ENCODE assay signal across 16 cellular contexts in the genomic region with DNA sequence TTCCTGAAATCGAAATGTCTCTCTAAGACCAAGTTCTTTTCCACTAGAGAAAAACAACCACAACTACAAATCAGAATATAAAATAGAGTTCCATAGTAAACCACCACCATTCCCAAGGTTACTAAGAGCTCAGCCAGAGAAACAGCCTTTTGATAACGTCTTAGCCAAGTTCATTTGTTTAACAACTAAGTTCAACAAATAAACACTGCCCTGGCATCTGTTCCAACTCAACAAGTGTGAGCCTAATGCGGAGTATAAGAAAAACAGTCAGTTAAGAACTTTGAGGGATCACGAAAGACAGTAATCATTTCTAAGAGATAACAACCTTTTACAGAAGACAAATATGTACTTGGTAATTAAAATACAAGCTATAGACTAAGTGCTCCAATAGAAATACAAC.
DNase-seq lines count a peak whose midpoint lies in the region; ATAC-seq, FAIRE-seq and TF ChIP-seq lines count a peak whose summit lies in the region.
"Had no signal": no experiment of that assay in that cellular context is flagged by ENCODE, and none has a peak within 500 bp of the region (broad histone marks: within the 10 kb centered on the region; RNA-seq: fewer than 3 reads in every experiment).

No MANE protein-coding gene starts in this region.

- H3K36me3 ChIP-seq in SJSA1 (peaks cover 36% of the 10 kb centered on the region), pancreas (no peaks in the 10 kb centered on the region)

- ATAC-seq in pancreas (peak; percentile 76 to 92 (median 86)), T-helper 17 cell (no peak), HG03432 (IDR thresholded peaks at IDR 0.05; ENCODE audit: unreplicated experiment) (no peak)
- ATAC-seq: stimulated activated effector memory CD8-positive, alpha-beta T cell treated with anti-CD3 and anti-CD28 coated beads, Interleukin-12 subunit alpha, Interleukin-12 subunit beta, amount 100 ng/mL, for 72 hours had no signal

- 21 to 22% methylated on average over 4 of the region's 4 CpGs for WGBS in pancreas, 2 donors

- H3K4me3 Mint-ChIP-seq in T-helper 17 cell, result no peak overlapping the region
- H3K4me3 Mint-ChIP-seq: stimulated activated effector memory CD8-positive, alpha-beta T cell treated with anti-CD3 and anti-CD28 coated beads, Interleukin-12 subunit alpha, Interleukin-12 subunit beta, amount 100 ng/mL, for 72 hours had no signal

- H3K4me1 ChIP-seq in SJSA1 (replicated peaks) (peaks cover 28% of the 10 kb centered on the region), pancreas (peaks cover 0 to 15% (median 0%) of the 10 kb centered on the region in 3 donors)

- H3K27ac ChIP-seq in SJSA1 (peak overlapping the region; percentile 46), pancreas (peak overlapping the region in 1 of 4 donors; percentile 22)

- H3K27me3 ChIP-seq in SJSA1 (replicated peaks) (no peaks in the 10 kb centered on the region), pancreas (no peaks in the 10 kb centered on the region)

- H3K4me1 Mint-ChIP-seq in T-helper 17 cell, result peaks cover 5% of the 10 kb centered on the region
- H3K4me1 Mint-ChIP-seq: stimulated activated effector memory CD8-positive, alpha-beta T cell treated with anti-CD3 and anti-CD28 coated beads, Interleukin-12 subunit alpha, Interleukin-12 subunit beta, amount 100 ng/mL, for 72 hours had no signal

- TF ChIP-seq CTCF in AG10803 (conservative IDR thresholded peaks at IDR 0.05; ENCODE audit: low read length) (no peak), fibroblast of villous mesenchyme (IDR thresholded peaks at IDR 0.05; ENCODE audit: insufficient read depth, low read depth, low read length) (no peak), pancreas (IDR thresholded peaks at IDR 0.05) (no peak)

- intact Hi-C loops in pancreas (cut with DNase I), result no loop called here

- peaks cover 4% of the 10 kb centered on the region for H3K36me3 Mint-ChIP-seq in T-helper 17 cell (ENCODE audit: low read depth)
- H3K36me3 Mint-ChIP-seq: stimulated activated effector memory CD8-positive, alpha-beta T cell treated with anti-CD3 and anti-CD28 coated beads, Interleukin-12 subunit alpha, Interleukin-12 subunit beta, amount 100 ng/mL, for 72 hours had no signal

- FAIRE-seq in pancreas (lab: Jason Lieb, UNC), result no peak
- FAIRE-seq: G401.6 had no signal

- H3K4me3 ChIP-seq in AG10803 (ENCODE audit: low read length), result no peak overlapping the region
- H3K4me3 ChIP-seq in SJSA1, result no peak overlapping the region
- H3K4me3 ChIP-seq in fibroblast of villous mesenchyme (ENCODE audit: low read depth, low read length), result no peak overlapping the region
- no peak overlapping the region for H3K4me3 ChIP-seq in pancreas

- peaks cover 7% of the 10 kb centered on the region for H3K27me3 Mint-ChIP-seq in T-helper 17 cell

- H3K9me3 ChIP-seq in SJSA1 (replicated peaks) (no peaks in the 10 kb centered on the region), pancreas (no peaks in the 10 kb centered on the region), T-helper 17 cell (ENCODE audit: control insufficient read depth, low read length, poor library complexity, severe bottlenecking) (no peaks in the 10 kb centered on the region)

- DNase-seq in AG10803 (ENCODE audit: low read depth), result peak; percentile 43
- DNase-seq in SJSA1 (ENCODE audit: low read depth in 1 of 2, low spot score in 2 of 2), result peak in 1 of 2 experiments; percentile 63
- peak; percentile 87 for DNase-seq in fibroblast of villous mesenchyme (ENCODE audit: low read depth)
- DNase-seq in pancreas, result no peak
- DNase-seq in NCI-H146 treated with DMSO at 0.1 percent for 48 hours (lab: John Stamatoyannopoulos, UW; ENCODE audit: unreplicated experiment), result no peak
- DNase-seq in SK-N-DZ (ENCODE audit: low spot score), result no peak
- no peak for DNase-seq in T-helper 17 cell
- DNase-seq: CD4-positive, alpha-beta memory T cell; effector CD4-positive, alpha-beta T cell; glutamatergic neuron; NCI-H1105 treated with DMSO at 0.1 percent for 48 hours; NCI-H524; nucleus accumbens had no signal

- H3K27ac Mint-ChIP-seq in T-helper 17 cell, result no peak overlapping the region
- H3K27ac Mint-ChIP-seq: stimulated activated effector memory CD8-positive, alpha-beta T cell treated with anti-CD3 and anti-CD28 coated beads, Interleukin-12 subunit alpha, Interleukin-12 subunit beta, amount 100 ng/mL, for 72 hours had no signal

Comparison
In these comparisons a context has a peak if more than half of its experiments do, and no peak if none do; other contexts are left out.
1. DNase-seq: peak in AG10803 (single experiment) and fibroblast of villous mesenchyme (single experiment); none in pancreas (0 of 6), NCI-H146 treated with DMSO at 0.1 percent for 48 hours (single experiment), SK-N-DZ (single experiment) and T-helper 17 cell (0 of 3).
2. ATAC-seq: peak in pancreas (4 of 4); none in T-helper 17 cell (single experiment) and HG03432 (single experiment).